ENCODE assay signal across 11 cellular contexts in genomic region chr11:5716518-5716917, GRCh38. TPM values are rescaled to one million over a fixed set of nuclear protein-coding genes. Genes with fewer than 3 reads are reported as not detected.
"Had no signal": no experiment of that assay in that cellular context is flagged by ENCODE, and none has a peak within 500 bp of the region (broad histone marks: within the 10 kb centered on the region; RNA-seq: fewer than 3 reads in every experiment).

No MANE protein-coding gene starts in this region.

RNA-seq across cellular contexts. Expression of gene OR56B1, which starts 19.7 kb away (rescaled TPM):
- total RNA-seq: PC-3, PC-9, Peyer's patch, Right ventricle myocardium inferior, Right ventricle myocardium superior, RPMI7951, SJCRH30, SJSA1, SK-MEL-5 had no signal
- polyA plus RNA-seq: SK-N-SH had no signal

RNA-seq across cellular contexts. Expression of gene TRIM22, which starts 26.9 kb away (rescaled TPM):
- total RNA-seq: PC-3 had no signal

RNA-seq across cellular contexts. Expression of gene OR52N4, which starts 37.5 kb away (rescaled TPM):
- total RNA-seq: OCI-LY7, PC-3, PC-9, Peyer's patch, Right ventricle myocardium inferior, Right ventricle myocardium superior, RPMI7951, SJCRH30, SJSA1, SK-MEL-5 had no signal
